ENCODE assay signal across 8 cellular contexts in genomic region chr3:123960791-123961507, GRCh38. TPM values are rescaled to one million over a fixed set of nuclear protein-coding genes. Genes with fewer than 3 reads are reported as not detected.
DNase-seq lines count a peak whose midpoint lies in the region; ATAC-seq and TF ChIP-seq lines count a peak whose summit lies in the region.

TSS of gene CCDC14 (minus strand) at chr3:123961229. CDS start at chr3:123961173, 56 bp downstream.

- TF ChIP-seq CTCF in HEK293 (tag by site-specific recombination; IDR thresholded peaks at IDR 0.05) (no peak), gastroesophageal sphincter (IDR thresholded peaks at IDR 0.05) (no peak), neutrophil (IDR thresholded peaks at IDR 0.05) (no peak), subcutaneous adipose tissue (IDR thresholded peaks at IDR 0.05; ENCODE audit: low read depth) (no peak)

- WGBS in gastroesophageal sphincter (ENCODE audit: low coverage in 1 of 2), 2 donors = 1% methylated on average over 24 of the region's 55 CpGs

- POLR2A ChIA-PET in HEK293 (lab: Yijun Ruan, JAX) = interaction anchor here (0.7 to 1.5 kb wide), 4 partner anchors 11 to 485 kb away, joined by 3 to 6 read pairs (median 4); partner anchors contain the start of gene KALRN

- H3K4me3 ChIP-seq in HEK293 (ENCODE audit: low read depth, low read length) (peak within 1 kb of the TSS; percentile 77), gastroesophageal sphincter (peak within 1 kb of the TSS; percentile 74 to 93), neutrophil (ENCODE audit: low read depth in 1 of 2, low read length in 1 of 2) (peak within 1 kb of the TSS; percentile 72 to 84)

- H3K27me3 ChIP-seq in gastroesophageal sphincter (no peaks in the 10 kb centered on the region), neutrophil (peaks cover 39% of the 10 kb centered on the region)

- peak; percentile 100 for ATAC-seq in gastroesophageal sphincter

- CTCF ChIA-PET in HEK293 (lab: Yijun Ruan, JAX) = interaction anchor here (0.5 to 0.7 kb wide), 3 partner anchors 75 to 309 kb away, joined by 3 to 6 read pairs (median 4); no protein-coding TSS in a partner anchor

- H3K36me3 ChIP-seq in HEK293 (ENCODE audit: control insufficient read depth in 2 of 2, insufficient read depth in 1 of 2, low read length in 2 of 2) (peaks cover 4 to 5% of the 10 kb centered on the region in 2 experiments; a peak in 2 of 3 replicates), gastroesophageal sphincter (no peaks in the 10 kb centered on the region), neutrophil (no peaks in the 10 kb centered on the region)

- peak; percentile 38 to 49 for TF ChIP-seq POLR2A in gastroesophageal sphincter (IDR thresholded peaks at IDR 0.05)

- H3K4me1 ChIP-seq in HEK293 (ENCODE audit: control insufficient read depth, insufficient read depth, low read length) = no peaks in the 10 kb centered on the region
- peaks cover 3 to 15% (median 4%) of the 10 kb centered on the region in 3 donors for H3K4me1 ChIP-seq in gastroesophageal sphincter
- peaks cover 12 to 18% of the 10 kb centered on the region in 2 experiments for H3K4me1 ChIP-seq in neutrophil (ENCODE audit: control insufficient read depth in 1 of 2, insufficient read depth in 1 of 2, low read depth in 1 of 2, low read length in 1 of 2)

- H3K9me3 ChIP-seq in HEK293 (ENCODE audit: control insufficient read depth, insufficient read depth, low read depth, low read length) (no peaks in the 10 kb centered on the region), gastroesophageal sphincter (no peaks in the 10 kb centered on the region), neutrophil (no peaks in the 10 kb centered on the region)

- no peak for TF ChIP-seq EP300 in gastroesophageal sphincter (IDR thresholded peaks at IDR 0.05)

- peak; percentile 78 for DNase-seq in GF-D8 (lab: John Stamatoyannopoulos, UW)
- DNase-seq in MV-4-11 (lab: John Stamatoyannopoulos, UW) = peak; percentile 91
- DNase-seq in SK-N-DZ (ENCODE audit: low spot score) = peak; percentile 98
- DNase-seq in activated naive CD4-positive, alpha-beta T cell treated with Interleukin-2 at 50 U/mL for 16 hours = peak; percentile 79

- peak within 1 kb of the TSS; percentile 81 for H3K27ac ChIP-seq in HEK293 (ENCODE audit: extremely low read depth, low read depth, low read length)
- peak within 1 kb of the TSS; percentile 84 to 88 (median 86) for H3K27ac ChIP-seq in gastroesophageal sphincter
- peak within 1 kb of the TSS; percentile 42 for H3K27ac ChIP-seq in neutrophil

TF ChIP-seq in HEK293, 187 proteins besides CTCF, POLR2A, EP300 and RAD21 (continues in another document):
- TF ChIP-seq GLIS1 (tag by site-specific recombination; IDR thresholded peaks at IDR 0.05) (peak; percentile 56), MZF1 (tag by site-specific recombination; IDR thresholded peaks at IDR 0.05; ENCODE audit: borderline replicate concordance) (no peak), SALL2 (tag by site-specific recombination; IDR thresholded peaks at IDR 0.05; ENCODE audit: borderline replicate concordance) (no peak), SP2 (tag by site-specific recombination; IDR thresholded peaks at IDR 0.05) (peak; percentile 84), OSR2 (tag by site-specific recombination; IDR thresholded peaks at IDR 0.05) (peak; percentile 31; the same call in 1 of the 2 replicates), ZBTB26 (tag by site-specific recombination; optimal IDR thresholded peaks at IDR 0.05) (peak; percentile 39), ZBTB8A (tag by site-specific recombination; IDR thresholded peaks at IDR 0.05) (peak; percentile 30), IKZF3 (tag by site-specific recombination; IDR thresholded peaks at IDR 0.05) (peak; percentile 98), ZNF169 (tag by site-specific recombination; IDR thresholded peaks at IDR 0.05) (no peak), ZNF366 (tag by site-specific recombination; conservative IDR thresholded peaks at IDR 0.05) (peak; percentile 83), TCF7L2 (IDR thresholded peaks at IDR 0.05; ENCODE audit: borderline replicate concordance, low read depth, low read length) (peak; percentile 38; the same call in 1 of the 2 replicates), PRDM10 (tag by site-specific recombination; IDR thresholded peaks at IDR 0.05) (peak; percentile 87), ZNF518A (tag by site-specific recombination; conservative IDR thresholded peaks at IDR 0.05; ENCODE audit: low read depth) (0 out of 2 replicates have a peak, but pooled peaks have one; percentile 30), KLF8 (tag by site-specific recombination; IDR thresholded peaks at IDR 0.05) (peak; percentile 75; the same call in 1 of the 2 replicates), ZNF335 (tag by site-specific recombination; conservative IDR thresholded peaks at IDR 0.05) (peak; percentile 38; the same call in 1 of the 2 replicates), KLF10 (tag by site-specific recombination; IDR thresholded peaks at IDR 0.05) (no peak)

RNA-seq across cellular contexts. Expression of gene CCDC14, which starts in this region (rescaled TPM):
- 90.9 and 92.2 TPM in 2 replicates for polyA plus RNA-seq in SK-N-DZ (2014; cell fraction: cytosol; rRNA removed)
- 625 and 803 TPM in 2 replicates for polyA plus RNA-seq in SK-N-DZ (2014; cell fraction: nucleus; rRNA removed)
- total RNA-seq in gastroesophageal sphincter = 10 to 100 TPM; 15.0 to 40.5 (median 21.1) TPM
- total RNA-seq in subcutaneous adipose tissue = 10 to 100 TPM; 29.8 to 49.0 (median 39.6) TPM

Comparison
In these comparisons a context has a peak if more than half of its experiments do, and no peak if none do; other contexts are left out.
1. Peak in every context shown above with its lines: DNase-seq, ATAC-seq, H3K4me3 ChIP-seq and H3K27ac ChIP-seq.